Comparison of ENCODE assay signal across 1 cellular context in genomic region chr2:175036582-175037018, GRCh38.
TF ChIP-seq lines count a peak whose summit lies in the region.

No MANE protein-coding gene starts in this region.

TF ChIP-seq in HepG2, 621 proteins besides CTCF, POLR2A, EP300 and RAD21 (continued from another document and continues in another):
- TF ChIP-seq CAMTA2 (CRISPR knock-in tag; IDR thresholded peaks at IDR 0.05; ENCODE audit: borderline replicate concordance) (no peak), ZNF296 (CRISPR knock-in tag; conservative IDR thresholded peaks at IDR 0.05) (no peak), TEF (CRISPR knock-in tag; IDR thresholded peaks at IDR 0.05) (no peak), ZNF333 (CRISPR knock-in tag; IDR thresholded peaks at IDR 0.05; ENCODE audit: borderline replicate concordance) (no peak), CENPT (CRISPR knock-in tag; IDR thresholded peaks at IDR 0.05; ENCODE audit: low read depth) (no peak), KDM5B (CRISPR knock-in tag; IDR thresholded peaks at IDR 0.05; ENCODE audit: borderline replicate concordance) (no peak), MEIS1 (CRISPR knock-in tag; IDR thresholded peaks at IDR 0.05; ENCODE audit: borderline replicate concordance) (no peak), CBX5 (CRISPR knock-in tag; IDR thresholded peaks at IDR 0.05; ENCODE audit: borderline replicate concordance) (no peak), TCF12 (IDR thresholded peaks at IDR 0.05) (no peak), TCF12 (CRISPR knock-in tag; IDR thresholded peaks at IDR 0.05) (no peak), ERF (CRISPR knock-in tag; IDR thresholded peaks at IDR 0.05) (no peak), CHCHD3 (CRISPR knock-in tag; IDR thresholded peaks at IDR 0.05) (no peak), KLF13 (CRISPR knock-in tag; IDR thresholded peaks at IDR 0.05) (no peak), ZNF205 (CRISPR knock-in tag; IDR thresholded peaks at IDR 0.05) (no peak), BCL6 (CRISPR knock-in tag; IDR thresholded peaks at IDR 0.05) (0 out of 2 replicates have a peak, but pooled peaks have one; percentile 36), PCBP2 (optimal IDR thresholded peaks at IDR 0.05; ENCODE audit: low read depth, low read length, poor library complexity, severe bottlenecking) (no peak), HINFP (CRISPR knock-in tag; IDR thresholded peaks at IDR 0.05; ENCODE audit: low read depth) (no peak), ZNF331 (CRISPR knock-in tag; IDR thresholded peaks at IDR 0.05) (peak; percentile 32; the same call in 1 of the 2 replicates), RELA (CRISPR knock-in tag; IDR thresholded peaks at IDR 0.05) (no peak), ZSCAN29 (CRISPR knock-in tag; conservative IDR thresholded peaks at IDR 0.05) (0 out of 2 replicates have a peak, but pooled peaks have one; percentile 43), ZKSCAN1 (IDR thresholded peaks at IDR 0.05; ENCODE audit: low read length) (no peak), SRSF1 (optimal IDR thresholded peaks at IDR 0.05; ENCODE audit: low read depth, low read length) (no peak), MXD3 (CRISPR knock-in tag; IDR thresholded peaks at IDR 0.05) (no peak), ZNF530 (CRISPR knock-in tag; IDR thresholded peaks at IDR 0.05; ENCODE audit: low read depth) (no peak), HIC2 (CRISPR knock-in tag; IDR thresholded peaks at IDR 0.05; ENCODE audit: low read depth) (no peak), ZNF576 (CRISPR knock-in tag; IDR thresholded peaks at IDR 0.05) (no peak), ZNF496 (CRISPR knock-in tag; IDR thresholded peaks at IDR 0.05; ENCODE audit: insufficient replicate concordance) (no peak), ARNT2 (CRISPR knock-in tag; IDR thresholded peaks at IDR 0.05; ENCODE audit: low read depth) (no peak), PHF8 (CRISPR knock-in tag; IDR thresholded peaks at IDR 0.05) (no peak), ZBTB1 (CRISPR knock-in tag; IDR thresholded peaks at IDR 0.05; ENCODE audit: borderline replicate concordance) (no peak), GABPA (IDR thresholded peaks at IDR 0.05; ENCODE audit: low read depth, low read length) (no peak), GABPA (CRISPR knock-in tag; IDR thresholded peaks at IDR 0.05; ENCODE audit: low read depth) (no peak), ETV6 (CRISPR knock-in tag; conservative IDR thresholded peaks at IDR 0.05) (no peak), ZNF605 (CRISPR knock-in tag; IDR thresholded peaks at IDR 0.05) (no peak), SMARCE1 (IDR thresholded peaks at IDR 0.05; ENCODE audit: borderline replicate concordance) (no peak), ARID4A (CRISPR knock-in tag; IDR thresholded peaks at IDR 0.05; ENCODE audit: borderline replicate concordance) (no peak), DZIP1 (CRISPR knock-in tag; IDR thresholded peaks at IDR 0.05) (no peak), SOX13 (IDR thresholded peaks at IDR 0.05) (no peak), SOX13 (CRISPR knock-in tag; conservative IDR thresholded peaks at IDR 0.05 in 1 of 2, IDR thresholded peaks at IDR 0.05 in 1 of 2) (peak in 1 of 2 experiments; percentile 42; a peak in 1 of 4 replicates), MYC (CRISPR knock-in tag; IDR thresholded peaks at IDR 0.05; ENCODE audit: borderline replicate concordance) (no peak), ZGPAT (CRISPR knock-in tag; IDR thresholded peaks at IDR 0.05) (peak; percentile 80), ZXDC (CRISPR knock-in tag; IDR thresholded peaks at IDR 0.05) (no peak), HMGXB4 (CRISPR knock-in tag; IDR thresholded peaks at IDR 0.05; ENCODE audit: borderline replicate concordance in 1 of 2, low read depth in 1 of 2) (peak; percentile 73 to 74; a peak in 3 of 4 replicates), NFE2 (CRISPR knock-in tag; IDR thresholded peaks at IDR 0.05) (no peak), GTF2F1 (IDR thresholded peaks at IDR 0.05; ENCODE audit: low read length) (no peak), ZC3H13 (CRISPR knock-in tag; IDR thresholded peaks at IDR 0.05) (no peak), TFDP2 (CRISPR knock-in tag; IDR thresholded peaks at IDR 0.05) (peak; percentile 31; the same call in 1 of the 2 replicates), ZNF160 (CRISPR knock-in tag; IDR thresholded peaks at IDR 0.05) (no peak), NFE2L2 (IDR thresholded peaks at IDR 0.05; ENCODE audit: low read length) (no peak)
